In the genomic region with DNA sequence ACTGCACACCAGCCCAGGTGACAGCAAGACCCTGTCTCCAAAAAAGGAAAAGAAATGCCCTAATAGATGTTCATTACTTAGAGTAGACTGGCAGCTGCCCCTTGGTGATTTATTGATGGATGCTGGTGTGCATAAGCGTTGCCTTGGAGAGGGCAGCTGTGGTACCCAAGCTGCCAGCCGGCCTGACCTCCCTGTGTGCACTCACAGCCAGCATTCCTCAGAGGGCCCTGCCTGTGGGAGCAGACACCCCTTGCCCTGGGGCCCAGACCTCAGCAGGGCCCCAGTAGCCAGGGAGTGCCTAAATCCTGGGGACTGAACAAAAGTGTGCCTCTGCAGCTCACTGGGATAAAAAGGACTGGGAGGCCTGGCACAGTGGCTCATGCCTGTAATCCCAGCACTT, we compare ENCODE assay signal across 29 cellular contexts. TPM values are rescaled to one million over a fixed set of nuclear protein-coding genes. Genes with fewer than 3 reads are reported as not detected.
DNase-seq lines count a peak whose midpoint lies in the region; ATAC-seq, FAIRE-seq and TF ChIP-seq lines count a peak whose summit lies in the region.
"Had no signal": no experiment of that assay in that cellular context is flagged by ENCODE, and none has a peak within 500 bp of the region (broad histone marks: within the 10 kb centered on the region; RNA-seq: fewer than 3 reads in every experiment).

No MANE protein-coding gene starts in this region.

- H3K9me3 Mint-ChIP-seq in neural progenitor cell: no peaks in the 10 kb centered on the region
- H3K9me3 Mint-ChIP-seq: activated CD4-positive, alpha-beta T cell treated with anti-CD3 and anti-CD28 coated beads, Interleukin-2, amount 10 ng/mL, durations not matched to agents 7 days and 5 days; activated naive CD8-positive, alpha-beta T cell treated with anti-CD3 and anti-CD28 coated beads, Interleukin-2, amount 50 U/mL, for 24 hours; activated T-cell treated with anti-CD3 and anti-CD28 coated beads, Interleukin-2, amount 50 U/mL, for 72 hours; CD4-positive, CD25-positive, alpha-beta regulatory T cell; memory B cell had no signal

- H3K9ac ChIP-seq in colonic mucosa (ENCODE audit: low read depth in 2 of 2, low read length in 2 of 2): no peak overlapping the region
- H3K9ac ChIP-seq in neuronal stem cell (ENCODE audit: low read depth, low read length, poor library complexity): no peak overlapping the region
- H3K9ac ChIP-seq in neural progenitor cell: no peak overlapping the region
- H3K9ac ChIP-seq: parathyroid adenoma had no signal

- peaks cover 4% of the 10 kb centered on the region for H3K36me3 Mint-ChIP-seq in neural progenitor cell

- H3K4me2 ChIP-seq in neuronal stem cell (ENCODE audit: insufficient read depth, low read length, poor library complexity, severe bottlenecking): no peak overlapping the region
- no peak overlapping the region for H3K4me2 ChIP-seq in neural progenitor cell

- H3K14ac ChIP-seq in neuronal stem cell (ENCODE audit: low read length): no peak overlapping the region

- H4K91ac ChIP-seq in neuronal stem cell (ENCODE audit: low read depth, low read length, poor library complexity): no peak overlapping the region

- no peak overlapping the region for H4K8ac ChIP-seq in neuronal stem cell (ENCODE audit: low read depth, low read length)

- no peak overlapping the region for H2BK120ac ChIP-seq in neuronal stem cell (ENCODE audit: low read depth, low read length)

- no peak overlapping the region for H3K18ac ChIP-seq in neuronal stem cell (ENCODE audit: low read length)

- H3K27me3 ChIP-seq in heart right ventricle: no peaks in the 10 kb centered on the region
- no peaks in the 10 kb centered on the region for H3K27me3 ChIP-seq in colonic mucosa
- no peaks in the 10 kb centered on the region for H3K27me3 ChIP-seq in neuronal stem cell (ENCODE audit: control insufficient read depth in 3 of 3, insufficient read depth in 3 of 3, low read depth in 1 of 3, low read length in 3 of 3)
- H3K27me3 ChIP-seq in uterus: no peaks in the 10 kb centered on the region
- H3K27me3 ChIP-seq in neural progenitor cell: no peaks in the 10 kb centered on the region
- H3K27me3 ChIP-seq: foreskin keratinocyte, tibial nerve had no signal

- DNase-seq in heart right ventricle: no peak
- DNase-seq in left cardiac atrium: no peak
- no peak for DNase-seq in colonic mucosa
- no peak for DNase-seq in neuronal stem cell (ENCODE audit: low spot score)
- no peak for DNase-seq in uterus
- no peak for DNase-seq in HUDEP-2 (lab: John Stamatoyannopoulos, UW; ENCODE audit: unreplicated experiment in 76 of 76)
- no peak for DNase-seq in neural progenitor cell (ENCODE audit: low spot score)
- DNase-seq in GM12891 (ENCODE audit: insufficient read length, low spot score): no peak
- DNase-seq: activated CD4-positive, alpha-beta T cell treated with anti-CD3 and anti-CD28 coated beads, Interleukin-2, amount 10 ng/mL, durations not matched to agents 7 days and 5 days; activated naive CD4-positive, alpha-beta T cell; activated naive CD8-positive, alpha-beta T cell treated with anti-CD3 and anti-CD28 coated beads, Interleukin-2, amount 50 U/mL, for 24 hours; activated T-cell treated with anti-CD3 and anti-CD28 coated beads, Interleukin-2, amount 50 U/mL, for 72 hours; Calu3; CD4-positive, CD25-positive, alpha-beta regulatory T cell; DMS79; effector memory CD4-positive, alpha-beta T cell; GDM1; HCEC 1CT; NCI-H146; NCI-H2107; NCI-H748 treated with DMSO at 0.1 percent for 48 hours; stimulated activated CD4-positive, alpha-beta T cell treated with anti-CD3 and anti-CD28 coated beads, Interleukin-4, amount 100 ng/mL, for 24 hours had no signal

- H2AK5ac ChIP-seq in neuronal stem cell (ENCODE audit: low read depth, low read length): no peak overlapping the region

- H4K20me1 ChIP-seq in neural progenitor cell (ENCODE audit: low read depth): peaks cover 11% of the 10 kb centered on the region

- H3F3A ChIP-seq in neural progenitor cell (ENCODE audit: low read depth): no peaks in the 10 kb centered on the region

- TF ChIP-seq CTCF in heart right ventricle (IDR thresholded peaks at IDR 0.05) (no peak), colonic mucosa (IDR thresholded peaks at IDR 0.05) (no peak), uterus (IDR thresholded peaks at IDR 0.05) (no peak), neural progenitor cell (IDR thresholded peaks at IDR 0.05) (no peak)

- H3K79me2 ChIP-seq in neural progenitor cell (ENCODE audit: low read depth): no peaks in the 10 kb centered on the region

- H3K36me3 ChIP-seq in heart right ventricle (peaks cover 0 to 45% (median 3%) of the 10 kb centered on the region in 9 donors), colonic mucosa (no peaks in the 10 kb centered on the region), neuronal stem cell (replicated peaks in 1 of 2; ENCODE audit: control insufficient read depth in 2 of 2, insufficient read depth in 2 of 2, low read length in 2 of 2) (peaks cover 6 to 24% of the 10 kb centered on the region in 2 donors), uterus (no peaks in the 10 kb centered on the region), neural progenitor cell (no peaks in the 10 kb centered on the region)

- peaks cover 3% of the 10 kb centered on the region for H3K27me3 Mint-ChIP-seq in neural progenitor cell (ENCODE audit: insufficient read depth, low read depth)
- H3K27me3 Mint-ChIP-seq: activated CD4-positive, alpha-beta T cell treated with anti-CD3 and anti-CD28 coated beads, Interleukin-2, amount 10 ng/mL, durations not matched to agents 7 days and 5 days; activated naive CD8-positive, alpha-beta T cell treated with anti-CD3 and anti-CD28 coated beads, Interleukin-2, amount 50 U/mL, for 24 hours; CD4-positive, CD25-positive, alpha-beta regulatory T cell; memory B cell had no signal

- H3K4me1 ChIP-seq in heart right ventricle (peaks cover 0 to 59% (median 33%) of the 10 kb centered on the region in 9 donors), colonic mucosa (peaks cover 13% of the 10 kb centered on the region), neuronal stem cell (ENCODE audit: control insufficient read depth in 2 of 2, insufficient read depth in 1 of 2, low read depth in 1 of 2, low read length in 2 of 2) (no peaks in the 10 kb centered on the region), uterus (no peaks in the 10 kb centered on the region), neural progenitor cell (no peaks in the 10 kb centered on the region)

- no peak overlapping the region for H3K4me3 Mint-ChIP-seq in neural progenitor cell
- H3K4me3 Mint-ChIP-seq: activated CD4-positive, alpha-beta T cell treated with anti-CD3 and anti-CD28 coated beads, Interleukin-2, amount 10 ng/mL, durations not matched to agents 7 days and 5 days; activated naive CD8-positive, alpha-beta T cell treated with anti-CD3 and anti-CD28 coated beads, Interleukin-2, amount 50 U/mL, for 24 hours; activated T-cell treated with anti-CD3 and anti-CD28 coated beads, Interleukin-2, amount 50 U/mL, for 72 hours; CD4-positive, CD25-positive, alpha-beta regulatory T cell; memory B cell had no signal

- intact Hi-C loops in heart right ventricle (cut with DNase I): loop anchor here in 9 of 10 donors (5.0 to 10.0 kb wide), 10 partner anchors 88 to 295 kb away; partner anchors contain the start of genes FAM98C (in 5 of the 9), ECH1 (in 3 of the 9), MRPS12 (in 2 of the 9) and SARS2 (in 2 of the 9)
- intact Hi-C loops in left cardiac atrium (cut with DNase I): loop anchor here in 1 of 2 donors (10.0 kb wide), 2 partner anchors 205 to 285 kb away; partner anchors contain the start of gene HNRNPL
- intact Hi-C loops in colonic mucosa (cut with DNase I): loop anchor here (10.0 kb wide), 1 partner anchor 285 kb away; no protein-coding TSS in a partner anchor
- intact Hi-C loops in uterus (cut with DNase I; ENCODE audit: low total_unique reads): no loop called here

- no peaks in the 10 kb centered on the region for H3K79me1 ChIP-seq in neuronal stem cell (ENCODE audit: low read depth, low read length)

- H3K9me3 ChIP-seq in heart right ventricle (no peaks in the 10 kb centered on the region), colonic mucosa (no peaks in the 10 kb centered on the region), neuronal stem cell (replicated peaks in 1 of 2; ENCODE audit: control insufficient read depth in 2 of 2, insufficient read depth in 1 of 2, low read depth in 1 of 2, low read length in 2 of 2) (peaks cover 0 to 2% of the 10 kb centered on the region in 2 donors), uterus (no peaks in the 10 kb centered on the region), neural progenitor cell (ENCODE audit: low read depth) (no peaks in the 10 kb centered on the region)
- H3K9me3 ChIP-seq: tibial nerve had no signal

- H3K4ac ChIP-seq in neuronal stem cell (ENCODE audit: low read length): peak overlapping the region; percentile 66

- H2BK15ac ChIP-seq in neuronal stem cell (ENCODE audit: low read length): no peak overlapping the region

- H3K4me1 Mint-ChIP-seq in neural progenitor cell: peaks cover 4% of the 10 kb centered on the region

- TF ChIP-seq POLR2A in uterus (IDR thresholded peaks at IDR 0.05) (no peak), GM12891 (IDR thresholded peaks at IDR 0.05; ENCODE audit: low read depth, low read length) (no peak)

- no peak overlapping the region for H3K4me3 ChIP-seq in heart right ventricle
- H3K4me3 ChIP-seq in colonic mucosa: no peak overlapping the region
- H3K4me3 ChIP-seq in neuronal stem cell (ENCODE audit: low read length in 2 of 2): no peak overlapping the region
- H3K4me3 ChIP-seq in uterus: no peak overlapping the region
- no peak overlapping the region for H3K4me3 ChIP-seq in neural progenitor cell
- H3K4me3 ChIP-seq: coronary artery, tibial nerve had no signal

- peak overlapping the region; percentile 85 for H3K23ac ChIP-seq in neuronal stem cell (ENCODE audit: low read depth, low read length, poor library complexity)

- no peak overlapping the region for H2AFZ ChIP-seq in neuronal stem cell (ENCODE audit: low read length)
- H2AFZ ChIP-seq in neural progenitor cell (replicated peaks): no peak overlapping the region
- H2AFZ ChIP-seq: parathyroid adenoma had no signal

- 90 to 96% methylated on average over 2 of the region's 2 CpGs for WGBS in heart right ventricle, 2 donors
- no CpG with 5 or more reads among the region's 2 CpGs for WGBS in neuronal stem cell (ENCODE audit: extremely low coverage in 2 of 2, insufficient read length in 2 of 2, insufficient replicate concordance in 1 of 2), 2 donors

- H3K27ac ChIP-seq in heart right ventricle (peak overlapping the region; percentile 33 to 89 (median 84)), colonic mucosa (peak overlapping the region; percentile 66), neuronal stem cell (replicated peaks; ENCODE audit: low read length) (no peak overlapping the region), uterus (peak overlapping the region; percentile 13 to 54), neural progenitor cell (no peak overlapping the region)
- H3K27ac ChIP-seq: foreskin keratinocyte, parathyroid adenoma, tibial nerve had no signal

- no peak overlapping the region for H2BK12ac ChIP-seq in neuronal stem cell (ENCODE audit: low read length)

- no peak for FAIRE-seq in GM12891 (lab: Jason Lieb, UNC)
- FAIRE-seq: A204.1 had no signal

- H2BK5ac ChIP-seq in neuronal stem cell (ENCODE audit: low read length): no peak overlapping the region

- H3K27ac Mint-ChIP-seq in neural progenitor cell: no peak overlapping the region
- H3K27ac Mint-ChIP-seq: activated CD4-positive, alpha-beta T cell treated with anti-CD3 and anti-CD28 coated beads, Interleukin-2, amount 10 ng/mL, durations not matched to agents 7 days and 5 days; activated naive CD8-positive, alpha-beta T cell treated with anti-CD3 and anti-CD28 coated beads, Interleukin-2, amount 50 U/mL, for 24 hours; activated T-cell treated with anti-CD3 and anti-CD28 coated beads, Interleukin-2, amount 50 U/mL, for 72 hours; CD4-positive, CD25-positive, alpha-beta regulatory T cell; memory B cell had no signal

- no peak for ATAC-seq in heart right ventricle
- ATAC-seq in left cardiac atrium: no peak
- ATAC-seq: activated naive CD8-positive, alpha-beta T cell treated with anti-CD3 and anti-CD28 coated beads, Interleukin-2, amount 50 U/mL, for 24 hours; activated T-cell treated with anti-CD3 and anti-CD28 coated beads, Interleukin-2, amount 50 U/mL, for 72 hours; sciatic nerve had no signal

RNA-seq across cellular contexts. Expression of gene ACTN4, which starts 7.8 kb away (rescaled TPM):
- 100 to 1,000 TPM; 129 to 291 (median 149) TPM for total RNA-seq in heart right ventricle
- 100 to 1,000 TPM in 1 of 2 donors, 10 to 100 TPM in 1; 92.4 to 189 TPM for polyA plus RNA-seq in heart right ventricle
- 100 to 1,000 TPM; 160 to 333 TPM for total RNA-seq in left cardiac atrium
- 1,000 to 10,000 TPM; 1,019 to 1,060 TPM for total RNA-seq in colonic mucosa
- 205 TPM for polyA plus RNA-seq in neuronal stem cell (2013, experiment 1 of 2)
- polyA plus RNA-seq in neuronal stem cell (2013, experiment 2 of 2): 200 TPM
- total RNA-seq in uterus: 100 to 1,000 TPM; 259 to 844 (median 429) TPM
- 127 and 233 TPM in 2 replicates for total RNA-seq in neural progenitor cell (ENCODE audit: low replicate concordance)
- 122 TPM for polyA plus RNA-seq in GM12891 (2012; ENCODE audit: low read depth, missing spikeins)

RNA-seq across cellular contexts. Expression of gene EIF3K, which starts 20.7 kb away (rescaled TPM):
- total RNA-seq in heart right ventricle (100 to 1,000 TPM; 505 to 677 (median 631) TPM), left cardiac atrium (100 to 1,000 TPM; 515 to 563 TPM), colonic mucosa (100 to 1,000 TPM; 367 to 445 TPM), uterus (100 to 1,000 TPM; 211 to 441 (median 246) TPM), neural progenitor cell (ENCODE audit: low replicate concordance) (261 and 432 TPM in 2 replicates)
- polyA plus RNA-seq in heart right ventricle: 100 to 1,000 TPM; 572 to 845 TPM
- polyA plus RNA-seq in neuronal stem cell (2013, experiment 1 of 2): 218 TPM
- polyA plus RNA-seq in neuronal stem cell (2013, experiment 2 of 2): 210 TPM
- 367 TPM for polyA plus RNA-seq in GM12891 (2012; ENCODE audit: low read depth, missing spikeins)

RNA-seq across cellular contexts. Expression of gene MAP4K1, which starts 21.9 kb away (rescaled TPM):
- total RNA-seq in heart right ventricle (1 to 10 TPM in 8 of 10 donors, under 1 TPM in 2; 0.52 to 9.1 (median 1.5) TPM), left cardiac atrium (1 to 10 TPM; 3.1 TPM), colonic mucosa (1 to 10 TPM; 2.6 to 4.9 TPM), uterus (1 to 10 TPM in 2 of 4 donors, under 1 TPM in 1, not detected in 1; 0.55 to 4.5 (median 3.6) TPM), neural progenitor cell (ENCODE audit: low replicate concordance) (1.9 and 3.6 TPM in 2 replicates)
- polyA plus RNA-seq in heart right ventricle: 1 to 10 TPM in 1 of 2 donors, under 1 TPM in 1; 0.99 to 2.1 TPM
- 3.0 TPM for polyA plus RNA-seq in neuronal stem cell (2013, experiment 1 of 2)
- polyA plus RNA-seq in neuronal stem cell (2013, experiment 2 of 2): 3.5 TPM
- polyA plus RNA-seq in GM12891 (2012; ENCODE audit: low read depth, missing spikeins): 123 TPM
- total RNA-seq: Calu3 had no signal

Comparison
In these comparisons a context has a peak if more than half of its experiments do, and no peak if none do; other contexts are left out.
1. H3K27ac ChIP-seq: peak in heart right ventricle (10 of 10), colonic mucosa (single experiment) and uterus (2 of 2); none in neuronal stem cell (single experiment) and neural progenitor cell (single experiment).